1 cellular context compared by ENCODE assay signal in genomic region chr1:67850611-67851075, GRCh38.
TF ChIP-seq lines count a peak whose summit lies in the region.

No MANE protein-coding gene starts in this region.

TF ChIP-seq in HEK293, 187 proteins besides CTCF, POLR2A, EP300 and RAD21 (continued from another document and continues in another):
- TF ChIP-seq ZNF394 (tag by site-specific recombination; IDR thresholded peaks at IDR 0.05; ENCODE audit: borderline replicate concordance) (peak; percentile 98), ZNF501 (tag by site-specific recombination; IDR thresholded peaks at IDR 0.05) (peak; percentile 32; the same call in 1 of the 2 replicates), OSR2 (tag by site-specific recombination; IDR thresholded peaks at IDR 0.05) (peak; percentile 89), GLI2 (tag by site-specific recombination; IDR thresholded peaks at IDR 0.05; ENCODE audit: borderline replicate concordance, low read depth) (no peak), ZNF341 (tag by site-specific recombination; IDR thresholded peaks at IDR 0.05; ENCODE audit: low read depth) (no peak), ZNF785 (tag by site-specific recombination; IDR thresholded peaks at IDR 0.05) (no peak), KLF16 (tag by site-specific recombination; IDR thresholded peaks at IDR 0.05) (no peak), ZNF24 (tag by site-specific recombination; IDR thresholded peaks at IDR 0.05) (peak; percentile 74; the same call in 1 of the 2 replicates), ZNF366 (tag by site-specific recombination; conservative IDR thresholded peaks at IDR 0.05) (peak; percentile 97), ZNF692 (tag by site-specific recombination; IDR thresholded peaks at IDR 0.05) (peak; percentile 68), ZBTB6 (tag by site-specific recombination; IDR thresholded peaks at IDR 0.05) (no peak), ZNF184 (tag by site-specific recombination; IDR thresholded peaks at IDR 0.05) (peak; percentile 91), ZNF747 (tag by site-specific recombination; IDR thresholded peaks at IDR 0.05) (no peak), ZNF677 (tag by site-specific recombination; IDR thresholded peaks at IDR 0.05) (no peak), ZNF23 (tag by site-specific recombination; IDR thresholded peaks at IDR 0.05; ENCODE audit: borderline replicate concordance) (no peak), ZFP69B (tag by site-specific recombination; IDR thresholded peaks at IDR 0.05) (0 out of 2 replicates have a peak, but pooled peaks have one; percentile 52), TCF7L2 (IDR thresholded peaks at IDR 0.05; ENCODE audit: borderline replicate concordance, low read depth, low read length) (no peak), IKZF3 (tag by site-specific recombination; IDR thresholded peaks at IDR 0.05) (peak; percentile 63; the same call in 1 of the 2 replicates), ZNF629 (tag by site-specific recombination; IDR thresholded peaks at IDR 0.05) (peak; percentile 80), ZNF792 (tag by site-specific recombination; IDR thresholded peaks at IDR 0.05) (no peak), ZNF843 (tag by site-specific recombination; IDR thresholded peaks at IDR 0.05) (0 out of 2 replicates have a peak, but pooled peaks have one; percentile 30), HOXA7 (CRISPR knock-in tag; IDR thresholded peaks at IDR 0.05; ENCODE audit: borderline replicate concordance) (no peak), ZNF639 (tag by site-specific recombination; IDR thresholded peaks at IDR 0.05) (peak; percentile 65; the same call in 1 of the 2 replicates), TSHZ1 (tag by site-specific recombination; IDR thresholded peaks at IDR 0.05; ENCODE audit: borderline replicate concordance) (no peak), ZBTB21 (tag by site-specific recombination; IDR thresholded peaks at IDR 0.05) (no peak), ZNF239 (tag by site-specific recombination; IDR thresholded peaks at IDR 0.05) (no peak), SP7 (tag by site-specific recombination; IDR thresholded peaks at IDR 0.05) (peak; percentile 70), PRDM2 (tag by site-specific recombination; IDR thresholded peaks at IDR 0.05; ENCODE audit: borderline replicate concordance) (no peak), ZNF664 (tag by site-specific recombination; IDR thresholded peaks at IDR 0.05) (peak; percentile 60), ZNF704 (tag by site-specific recombination; IDR thresholded peaks at IDR 0.05) (no peak), WT1 (tag by site-specific recombination; IDR thresholded peaks at IDR 0.05) (peak; percentile 97), ZNF530 (tag by site-specific recombination; IDR thresholded peaks at IDR 0.05; ENCODE audit: low read depth) (no peak), ELK4 (IDR thresholded peaks at IDR 0.05; ENCODE audit: borderline replicate concordance, low read depth, low read length) (no peak), MYNN (tag by site-specific recombination; IDR thresholded peaks at IDR 0.05; ENCODE audit: borderline replicate concordance) (peak; percentile 19; the same call in 1 of the 2 replicates), ZSCAN30 (tag by site-specific recombination; IDR thresholded peaks at IDR 0.05) (peak; percentile 15; the same call in 1 of the 2 replicates), ZNF112 (tag by site-specific recombination; IDR thresholded peaks at IDR 0.05) (no peak), YY1 (tag by site-specific recombination; IDR thresholded peaks at IDR 0.05) (no peak), BCL6B (tag by site-specific recombination; IDR thresholded peaks at IDR 0.05) (no peak), GLIS2 (tag by site-specific recombination; IDR thresholded peaks at IDR 0.05) (no peak), ZNF335 (tag by site-specific recombination; conservative IDR thresholded peaks at IDR 0.05) (0 out of 2 replicates have a peak, but pooled peaks have one; percentile 13), ZNF626 (tag by site-specific recombination; IDR thresholded peaks at IDR 0.05) (no peak), ZFP41 (tag by site-specific recombination; IDR thresholded peaks at IDR 0.05; ENCODE audit: borderline replicate concordance) (no peak), KLF9 (tag by site-specific recombination; IDR thresholded peaks at IDR 0.05; ENCODE audit: low read depth) (no peak), ZNF791 (tag by site-specific recombination; IDR thresholded peaks at IDR 0.05) (no peak), PRDM6 (tag by site-specific recombination; IDR thresholded peaks at IDR 0.05) (no peak), ZNF202 (tag by site-specific recombination; IDR thresholded peaks at IDR 0.05; ENCODE audit: borderline replicate concordance) (no peak)
